In the genomic region with DNA sequence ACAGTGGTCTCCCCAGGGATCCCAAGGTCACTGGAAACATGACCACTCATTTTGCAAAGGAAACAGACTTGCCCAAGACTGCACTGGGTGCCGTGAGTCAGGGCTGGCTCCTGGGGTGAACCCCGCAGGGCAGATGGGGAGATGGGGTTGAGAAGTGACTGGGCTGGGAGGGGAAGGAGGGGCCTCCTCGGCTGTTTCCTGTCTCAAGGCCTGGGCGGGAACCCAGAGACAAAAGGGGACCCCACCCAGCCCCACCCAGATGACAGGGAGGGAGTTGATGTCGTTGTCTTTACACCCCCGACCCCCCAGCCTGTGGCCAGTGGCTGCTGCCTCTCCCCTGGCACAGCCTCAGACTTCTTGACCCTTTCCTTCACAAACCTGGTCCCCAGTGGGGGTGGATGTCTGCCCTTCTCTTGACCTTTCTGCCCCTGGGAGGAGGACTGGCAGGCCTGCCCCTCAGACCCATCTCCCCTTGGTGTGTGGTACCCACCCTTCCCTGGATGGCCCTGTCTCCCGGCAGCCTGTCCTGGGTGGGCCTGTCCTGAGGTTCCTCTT, we compare ENCODE assay signal across 8 cellular contexts. TPM values are rescaled to one million over a fixed set of nuclear protein-coding genes. Genes with fewer than 3 reads are reported as not detected.
DNase-seq lines count a peak whose midpoint lies in the region; TF ChIP-seq lines count a peak whose summit lies in the region.

No MANE protein-coding gene starts in this region.

- H3K4me1 ChIP-seq in subcutaneous abdominal adipose tissue (ENCODE audit: control insufficient read depth in 5 of 5, insufficient read depth in 5 of 5, low read length in 5 of 5) (peaks cover 3 to 44% (median 29%) of the 10 kb centered on the region in 5 donors), smooth muscle cell (ENCODE audit: low read depth) (no peaks in the 10 kb centered on the region)

- no peak for DNase-seq in Jurkat, Clone E6-1 (ENCODE audit: low read depth, low spot score)
- DNase-seq in activated CD4-positive, alpha-beta memory T cell treated with anti-CD3 and anti-CD28 coated beads, Interleukin-2, amount 10 ng/mL, durations not matched to agents 7 days and 5 days = peak; percentile 90
- DNase-seq in immature natural killer cell (peak; percentile 64 to 73 (median 68)), endothelial cell (ENCODE audit: low spot score) (no peak), NCI-H2029 treated with DMSO at 0.1 percent for 48 hours (lab: John Stamatoyannopoulos, UW) (no peak), progenitor cell of endocrine pancreas (ENCODE audit: low spot score, unreplicated experiment) (no peak), smooth muscle cell (lab: John Stamatoyannopoulos, UW; ENCODE audit: unreplicated experiment) (no peak)

- no peaks in the 10 kb centered on the region for H4K20me1 ChIP-seq in smooth muscle cell (ENCODE audit: low read depth)

- H3K36me3 Mint-ChIP-seq in activated CD4-positive, alpha-beta memory T cell treated with anti-CD3 and anti-CD28 coated beads, Interleukin-2, amount 10 ng/mL, durations not matched to agents 7 days and 5 days (ENCODE audit: low read depth) = peaks cover 77% of the 10 kb centered on the region
- H3K36me3 Mint-ChIP-seq in immature natural killer cell (peaks cover 4 to 12% (median 5%) of the 10 kb centered on the region in 3 donors), endothelial cell (ENCODE audit: low read depth, unreplicated experiment) (peaks cover 5% of the 10 kb centered on the region), progenitor cell of endocrine pancreas (ENCODE audit: insufficient read depth) (peaks cover 1% of the 10 kb centered on the region)

- peaks cover 76% of the 10 kb centered on the region for H3K4me1 Mint-ChIP-seq in activated CD4-positive, alpha-beta memory T cell treated with anti-CD3 and anti-CD28 coated beads, Interleukin-2, amount 10 ng/mL, durations not matched to agents 7 days and 5 days
- H3K4me1 Mint-ChIP-seq in immature natural killer cell (peaks cover 63 to 75% of the 10 kb centered on the region in 2 donors), endothelial cell (ENCODE audit: unreplicated experiment) (no peaks in the 10 kb centered on the region), progenitor cell of endocrine pancreas (ENCODE audit: low read depth) (no peaks in the 10 kb centered on the region)

- H3K4me3 ChIP-seq in Jurkat, Clone E6-1 (ENCODE audit: low read length) = peak overlapping the region; percentile 99
- H3K4me3 ChIP-seq in subcutaneous abdominal adipose tissue (ENCODE audit: low read depth in 1 of 5, low read length in 5 of 5) (peak overlapping the region in 2 of 5 donors; percentile 13 to 48), smooth muscle cell (no peak overlapping the region)

- no peaks in the 10 kb centered on the region for H3K27me3 ChIP-seq in subcutaneous abdominal adipose tissue (ENCODE audit: control insufficient read depth in 5 of 5, insufficient read depth in 4 of 5, low read length in 5 of 5)
- H3K27me3 ChIP-seq in smooth muscle cell (ENCODE audit: low read depth) = no peaks in the 10 kb centered on the region

- H2AFZ ChIP-seq in smooth muscle cell (ENCODE audit: low read depth) = no peak overlapping the region

- TF ChIP-seq CTCF in endothelial cell (IDR thresholded peaks at IDR 0.05; ENCODE audit: unreplicated experiment) = no peak
- no peak for TF ChIP-seq CTCF in progenitor cell of endocrine pancreas (IDR thresholded peaks at IDR 0.05; ENCODE audit: unreplicated experiment)
- no peak for TF ChIP-seq CTCF in smooth muscle cell (IDR thresholded peaks at IDR 0.05; ENCODE audit: borderline replicate concordance, insufficient read depth, poor library complexity, severe bottlenecking)

- peak overlapping the region; percentile 99 for H3K4me3 Mint-ChIP-seq in activated CD4-positive, alpha-beta memory T cell treated with anti-CD3 and anti-CD28 coated beads, Interleukin-2, amount 10 ng/mL, durations not matched to agents 7 days and 5 days
- peak overlapping the region; percentile 95 to 98 (median 97) for H3K4me3 Mint-ChIP-seq in immature natural killer cell
- no peak overlapping the region for H3K4me3 Mint-ChIP-seq in endothelial cell (ENCODE audit: unreplicated experiment)
- no peak overlapping the region for H3K4me3 Mint-ChIP-seq in progenitor cell of endocrine pancreas (ENCODE audit: low read depth)

- H3K4me2 ChIP-seq in smooth muscle cell = no peak overlapping the region

- no peaks in the 10 kb centered on the region for H3K79me2 ChIP-seq in smooth muscle cell (ENCODE audit: low read depth)

- POLR2A ChIA-PET in activated CD4-positive, alpha-beta memory T cell treated with anti-CD3 and anti-CD28 coated beads, Interleukin-2, amount 10 ng/mL, durations not matched to agents 7 days and 5 days (lab: Charles Lee) = interaction anchor here (0.6 to 26.2 kb wide), 23 partner anchors 4 to 488 kb away, joined by 3 to 517 read pairs (median 7); partner anchors contain the start of genes CCM2, H2AZ2, MYO1G and OGDH

- H3K27ac ChIP-seq in subcutaneous abdominal adipose tissue (ENCODE audit: low read depth, low read length) (no peak overlapping the region), smooth muscle cell (ENCODE audit: low read depth) (no peak overlapping the region)

- H3K9me3 ChIP-seq in subcutaneous abdominal adipose tissue (ENCODE audit: control insufficient read depth in 5 of 5, low read length in 5 of 5) (no peaks in the 10 kb centered on the region), smooth muscle cell (replicated peaks; ENCODE audit: low read depth) (no peaks in the 10 kb centered on the region)

- no peaks in the 10 kb centered on the region for H3F3A ChIP-seq in smooth muscle cell (ENCODE audit: low read depth)

- 82% methylated on average over 3 of the region's 7 CpGs for WGBS in smooth muscle cell (ENCODE audit: low lambda C conversion rate)

- H3K27me3 Mint-ChIP-seq in activated CD4-positive, alpha-beta memory T cell treated with anti-CD3 and anti-CD28 coated beads, Interleukin-2, amount 10 ng/mL, durations not matched to agents 7 days and 5 days = no peaks in the 10 kb centered on the region
- peaks cover 3 to 13% (median 7%) of the 10 kb centered on the region in 3 donors for H3K27me3 Mint-ChIP-seq in immature natural killer cell (ENCODE audit: low read depth in 3 of 3)
- peaks cover 6% of the 10 kb centered on the region for H3K27me3 Mint-ChIP-seq in endothelial cell (ENCODE audit: unreplicated experiment)
- no peaks in the 10 kb centered on the region for H3K27me3 Mint-ChIP-seq in progenitor cell of endocrine pancreas

- H3K9ac ChIP-seq in subcutaneous abdominal adipose tissue (ENCODE audit: low read length in 5 of 5) (peak overlapping the region in 3 of 5 donors; percentile 18 to 48 (median 47)), smooth muscle cell (ENCODE audit: low read depth) (no peak overlapping the region)

- H3K36me3 ChIP-seq in subcutaneous abdominal adipose tissue (ENCODE audit: control insufficient read depth in 5 of 5, insufficient read depth in 5 of 5, low read length in 5 of 5) (peaks cover 0 to 35% (median 27%) of the 10 kb centered on the region in 5 donors), smooth muscle cell (ENCODE audit: low read depth) (no peaks in the 10 kb centered on the region)

- H3K9me3 Mint-ChIP-seq in activated CD4-positive, alpha-beta memory T cell treated with anti-CD3 and anti-CD28 coated beads, Interleukin-2, amount 10 ng/mL, durations not matched to agents 7 days and 5 days = no peaks in the 10 kb centered on the region
- H3K9me3 Mint-ChIP-seq in immature natural killer cell (no peaks in the 10 kb centered on the region), endothelial cell (ENCODE audit: unreplicated experiment) (no peaks in the 10 kb centered on the region), progenitor cell of endocrine pancreas (ENCODE audit: low read depth) (no peaks in the 10 kb centered on the region)

- CTCF ChIA-PET in activated CD4-positive, alpha-beta memory T cell treated with anti-CD3 and anti-CD28 coated beads, Interleukin-2, amount 10 ng/mL, durations not matched to agents 7 days and 5 days (lab: Charles Lee) = interaction anchor here (0.8 to 7.1 kb wide), 5 partner anchors 9 to 159 kb away, joined by 3 to 88 read pairs (median 5); partner anchors contain the start of gene CCM2

- peak overlapping the region; percentile 96 for H3K27ac Mint-ChIP-seq in activated CD4-positive, alpha-beta memory T cell treated with anti-CD3 and anti-CD28 coated beads, Interleukin-2, amount 10 ng/mL, durations not matched to agents 7 days and 5 days
- H3K27ac Mint-ChIP-seq in immature natural killer cell (peak overlapping the region; percentile 93 to 99 (median 97)), endothelial cell (ENCODE audit: unreplicated experiment) (no peak overlapping the region), progenitor cell of endocrine pancreas (no peak overlapping the region)

RNA-seq across cellular contexts. Expression of gene MYO1G, which starts 1.4 kb away (rescaled TPM):
- 172 TPM for polyA plus RNA-seq in Jurkat, Clone E6-1 (2012; ENCODE audit: insufficient read depth, insufficient read length)
- total RNA-seq in activated CD4-positive, alpha-beta memory T cell treated with anti-CD3 and anti-CD28 coated beads, Interleukin-2, amount 10 ng/mL, durations not matched to agents 7 days and 5 days = 100 to 1,000 TPM; 572 to 576 TPM
- polyA plus RNA-seq in immature natural killer cell (100 to 1,000 TPM; 139 to 261 (median 139) TPM), smooth muscle cell (0.31 TPM in 1 of 2 replicates, not detected in the other)
- total RNA-seq in endothelial cell (ENCODE audit: unreplicated experiment) (0.13 TPM), progenitor cell of endocrine pancreas (0.53 and 0.67 TPM in 2 replicates), smooth muscle cell (0.04 and 0.27 TPM in 2 replicates)

RNA-seq across cellular contexts. Expression of gene CCM2, which starts 22.6 kb away (rescaled TPM):
- polyA plus RNA-seq in Jurkat, Clone E6-1 (2012; ENCODE audit: insufficient read depth, insufficient read length) = 101 TPM
- total RNA-seq in activated CD4-positive, alpha-beta memory T cell treated with anti-CD3 and anti-CD28 coated beads, Interleukin-2, amount 10 ng/mL, durations not matched to agents 7 days and 5 days = 100 to 1,000 TPM; 130 to 134 TPM
- polyA plus RNA-seq in immature natural killer cell = 100 to 1,000 TPM in 2 of 3 donors, 10 to 100 TPM in 1; 60.4 to 120 (median 103) TPM
- 59.8 TPM for total RNA-seq in endothelial cell (ENCODE audit: unreplicated experiment)
- total RNA-seq in progenitor cell of endocrine pancreas = 42.2 and 43.0 TPM in 2 replicates
- total RNA-seq in smooth muscle cell = 32.6 and 32.9 TPM in 2 replicates
- 85.5 and 86.9 TPM in 2 replicates for polyA plus RNA-seq in smooth muscle cell

Comparison
In these comparisons a context has a peak if more than half of its experiments do, and no peak if none do; other contexts are left out.
1. DNase-seq: peak in activated CD4-positive, alpha-beta memory T cell treated with anti-CD3 and anti-CD28 coated beads, Interleukin-2, amount 10 ng/mL, durations not matched to agents 7 days and 5 days (single experiment) and immature natural killer cell (3 of 3); none in Jurkat, Clone E6-1 (single experiment), endothelial cell (single experiment), NCI-H2029 treated with DMSO at 0.1 percent for 48 hours (single experiment), progenitor cell of endocrine pancreas (single experiment) and smooth muscle cell (single experiment).
2. H3K27ac Mint-ChIP-seq: peak in activated CD4-positive, alpha-beta memory T cell treated with anti-CD3 and anti-CD28 coated beads, Interleukin-2, amount 10 ng/mL, durations not matched to agents 7 days and 5 days (single experiment) and immature natural killer cell (6 of 6); none in endothelial cell (single experiment) and progenitor cell of endocrine pancreas (single experiment).
3. H3K4me3 Mint-ChIP-seq: peak in activated CD4-positive, alpha-beta memory T cell treated with anti-CD3 and anti-CD28 coated beads, Interleukin-2, amount 10 ng/mL, durations not matched to agents 7 days and 5 days (single experiment) and immature natural killer cell (5 of 5); none in endothelial cell (single experiment) and progenitor cell of endocrine pancreas (single experiment).
4. RNA of gene MYO1G, which starts 1.4 kb away (total RNA-seq): 572 to 576 TPM in activated CD4-positive, alpha-beta memory T cell treated with anti-CD3 and anti-CD28 coated beads, Interleukin-2, amount 10 ng/mL, durations not matched to agents 7 days and 5 days; 0.53 to 0.67 TPM in progenitor cell of endocrine pancreas, 0.04 to 0.27 TPM in smooth muscle cell and 0.13 TPM in endothelial cell (single experiment); every median in the first group is over 100 times any median in the second.